34 cellular contexts compared by ENCODE assay signal in the genomic region with DNA sequence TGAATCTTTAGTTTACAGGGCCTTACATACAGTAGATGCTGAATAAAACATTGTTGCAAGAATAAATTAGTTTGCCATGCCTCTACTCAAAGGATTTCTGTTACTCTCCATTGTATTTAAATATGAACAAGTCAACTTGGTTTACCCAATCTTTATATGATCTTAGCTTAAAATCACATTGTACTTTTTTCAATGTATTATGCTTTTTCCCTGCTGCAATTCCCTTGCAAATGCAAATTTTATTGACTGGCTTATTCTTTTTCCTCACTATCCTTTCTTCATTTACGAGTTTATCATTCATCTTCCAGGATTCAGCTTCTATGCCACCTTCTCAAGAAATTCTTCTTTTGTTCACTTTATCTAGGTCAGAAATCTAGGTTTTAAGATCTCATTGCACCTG.
"Had no signal": no experiment of that assay in that cellular context is flagged by ENCODE, and none has a peak within 500 bp of the region (broad histone marks: within the 10 kb centered on the region; RNA-seq: fewer than 3 reads in every experiment).

No MANE protein-coding gene starts in this region.

- ATAC-seq: activated naive CD4-positive, alpha-beta T cell treated with anti-CD3 and anti-CD28 coated beads, Interleukin-2, amount 50 U/mL, for 72 hours; activated naive CD8-positive, alpha-beta T cell treated with anti-CD3 and anti-CD28 coated beads, Interleukin-2, amount 50 U/mL, for 24 hours; activated T-cell treated with anti-CD3 and anti-CD28 coated beads, Interleukin-2, amount 50 U/mL, for 4 hours; activated T-cell treated with anti-CD3 and anti-CD28 coated beads, Interleukin-2, amount 50 U/mL, for 72 hours; activated T-helper 17 cell treated with anti-CD3 and anti-CD28 coated beads, Interleukin-2, amount 50 U/mL, for 72 hours; body of pancreas had no signal

- H3K4me3 ChIP-seq: adrenal gland, ascending aorta, body of pancreas, breast epithelium, cardiac muscle cell had no signal

- H3K27me3 ChIP-seq: adrenal gland, ascending aorta, body of pancreas, brain microvascular endothelial cell, breast epithelium, cardiac muscle cell had no signal

- H3K27ac ChIP-seq: adrenal gland, ascending aorta, body of pancreas, brain microvascular endothelial cell, breast epithelium, cardiac muscle cell had no signal

- H3K36me3 ChIP-seq: adrenal gland, ascending aorta, brain microvascular endothelial cell, breast epithelium, cardiac muscle cell had no signal

- FAIRE-seq: astrocyte, bronchial epithelial cell had no signal

- DNase-seq: activated effector memory CD4-positive, alpha-beta T cell treated with anti-CD3 and anti-CD28 coated beads, Interleukin-2, amount 50 U/mL, for 16 hours; activated effector memory CD4-positive, alpha-beta T cell treated with Interleukin-2 at 50 U/mL for 16 hours; activated gamma-delta T cell; activated gamma-delta T cell treated with Interleukin-2 at 50 U/mL for 16 hours; activated naive CD4-positive, alpha-beta T cell; activated naive CD4-positive, alpha-beta T cell treated with anti-CD3 and anti-CD28 coated beads for 36 hours; activated naive CD4-positive, alpha-beta T cell treated with anti-CD3 and anti-CD28 coated beads, Interleukin-2, amount 10 ng/mL, durations not matched to agents 7 days and 5 days; activated naive CD4-positive, alpha-beta T cell treated with anti-CD3 and anti-CD28 coated beads, Interleukin-2, amount 50 U/mL, for 16 hours; activated naive CD4-positive, alpha-beta T cell treated with Interleukin-2 at 50 U/mL for 16 hours; activated naive CD8-positive, alpha-beta T cell treated with anti-CD3 and anti-CD28 coated beads for 36 hours; activated naive CD8-positive, alpha-beta T cell treated with anti-CD3 and anti-CD28 coated beads, Interleukin-2, amount 10 ng/mL, durations not matched to agents 7 days and 5 days; activated naive CD8-positive, alpha-beta T cell treated with anti-CD3 and anti-CD28 coated beads, Interleukin-2, amount 50 U/mL, for 24 hours; activated T-cell treated with anti-CD3 and anti-CD28 coated beads, Interleukin-2, amount 50 U/mL, for 1 hour; activated T-cell treated with anti-CD3 and anti-CD28 coated beads, Interleukin-2, amount 50 U/mL, for 24 hours; activated T-cell treated with anti-CD3 and anti-CD28 coated beads, Interleukin-2, amount 50 U/mL, for 4 hours; activated T-cell treated with anti-CD3 and anti-CD28 coated beads, Interleukin-2, amount 50 U/mL, for 48 hours; activated T-cell treated with anti-CD3 and anti-CD28 coated beads, Interleukin-2, amount 50 U/mL, for 72 hours; adrenal gland; amniotic stem cell; amygdala; anterior cingulate cortex; aorta; body of pancreas; brain microvascular endothelial cell; caudate nucleus; central memory CD4-positive, alpha-beta T cell; cerebellar nuclear complex had no signal

- H3K4me1 ChIP-seq: adrenal gland, ascending aorta, breast epithelium had no signal

- H3K9me3 ChIP-seq: adrenal gland, ascending aorta, body of pancreas, breast epithelium had no signal
